Comparison of ENCODE assay signal across 1 cellular context in the genomic region with DNA sequence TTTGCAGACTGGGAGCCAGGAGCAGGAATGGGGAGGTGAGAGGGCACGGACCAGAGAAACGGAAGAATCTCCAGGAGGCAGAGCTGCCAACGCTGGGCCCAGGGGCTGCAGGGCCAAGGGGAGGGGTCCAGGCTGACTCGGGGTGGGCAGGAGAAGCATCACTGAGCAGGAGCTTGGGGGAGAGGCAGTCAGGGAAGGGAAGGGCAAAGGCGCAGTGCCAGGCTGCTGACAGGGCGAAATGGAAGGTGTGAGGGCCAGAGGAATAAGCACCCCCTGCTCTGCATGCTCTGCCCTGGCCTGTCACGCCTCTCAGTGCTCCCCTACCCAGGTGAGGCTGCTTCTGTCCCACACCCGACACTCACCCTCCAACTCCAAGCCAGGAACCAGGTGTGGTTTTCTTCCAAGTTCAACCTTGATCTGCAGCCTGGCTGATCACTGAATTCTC.
TF ChIP-seq lines count a peak whose summit lies in the region.

No MANE protein-coding gene starts in this region.

TF ChIP-seq in WTC11, 78 proteins besides CTCF, POLR2A, EP300 and RAD21 (continued from another document):
- TF ChIP-seq, protein P1, sequence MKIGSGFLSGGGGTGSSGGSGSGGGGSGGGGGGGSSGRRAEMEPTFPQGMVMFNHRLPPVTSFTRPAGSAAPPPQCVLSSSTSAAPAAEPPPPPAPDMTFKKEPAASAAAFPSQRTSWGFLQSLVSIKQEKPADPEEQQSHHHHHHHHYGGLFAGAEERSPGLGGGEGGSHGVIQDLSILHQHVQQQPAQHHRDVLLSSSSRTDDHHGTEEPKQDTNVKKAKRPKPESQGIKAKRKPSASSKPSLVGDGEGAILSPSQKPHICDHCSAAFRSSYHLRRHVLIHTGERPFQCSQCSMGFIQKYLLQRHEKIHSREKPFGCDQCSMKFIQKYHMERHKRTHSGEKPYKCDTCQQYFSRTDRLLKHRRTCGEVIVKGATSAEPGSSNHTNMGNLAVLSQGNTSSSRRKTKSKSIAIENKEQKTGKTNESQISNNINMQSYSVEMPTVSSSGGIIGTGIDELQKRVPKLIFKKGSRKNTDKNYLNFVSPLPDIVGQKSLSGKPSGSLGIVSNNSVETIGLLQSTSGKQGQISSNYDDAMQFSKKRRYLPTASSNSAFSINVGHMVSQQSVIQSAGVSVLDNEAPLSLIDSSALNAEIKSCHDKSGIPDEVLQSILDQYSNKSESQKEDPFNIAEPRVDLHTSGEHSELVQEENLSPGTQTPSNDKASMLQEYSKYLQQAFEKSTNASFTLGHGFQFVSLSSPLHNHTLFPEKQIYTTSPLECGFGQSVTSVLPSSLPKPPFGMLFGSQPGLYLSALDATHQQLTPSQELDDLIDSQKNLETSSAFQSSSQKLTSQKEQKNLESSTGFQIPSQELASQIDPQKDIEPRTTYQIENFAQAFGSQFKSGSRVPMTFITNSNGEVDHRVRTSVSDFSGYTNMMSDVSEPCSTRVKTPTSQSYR (CRISPR knock-in tag; IDR thresholded peaks at IDR 0.05), result no peak
- no peak for TF ChIP-seq ELF4 (CRISPR knock-in tag; IDR thresholded peaks at IDR 0.05; ENCODE audit: low read depth)
- no peak for TF ChIP-seq ZNF423 (CRISPR knock-in tag; IDR thresholded peaks at IDR 0.05)
- TF ChIP-seq, protein P2, sequence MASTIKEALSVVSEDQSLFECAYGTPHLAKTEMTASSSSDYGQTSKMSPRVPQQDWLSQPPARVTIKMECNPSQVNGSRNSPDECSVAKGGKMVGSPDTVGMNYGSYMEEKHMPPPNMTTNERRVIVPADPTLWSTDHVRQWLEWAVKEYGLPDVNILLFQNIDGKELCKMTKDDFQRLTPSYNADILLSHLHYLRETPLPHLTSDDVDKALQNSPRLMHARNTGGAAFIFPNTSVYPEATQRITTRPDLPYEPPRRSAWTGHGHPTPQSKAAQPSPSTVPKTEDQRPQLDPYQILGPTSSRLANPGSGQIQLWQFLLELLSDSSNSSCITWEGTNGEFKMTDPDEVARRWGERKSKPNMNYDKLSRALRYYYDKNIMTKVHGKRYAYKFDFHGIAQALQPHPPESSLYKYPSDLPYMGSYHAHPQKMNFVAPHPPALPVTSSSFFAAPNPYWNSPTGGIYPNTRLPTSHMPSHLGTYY (CRISPR knock-in tag; IDR thresholded peaks at IDR 0.05), result no peak
